ENCODE assay signal across 19 cellular contexts in the genomic region with DNA sequence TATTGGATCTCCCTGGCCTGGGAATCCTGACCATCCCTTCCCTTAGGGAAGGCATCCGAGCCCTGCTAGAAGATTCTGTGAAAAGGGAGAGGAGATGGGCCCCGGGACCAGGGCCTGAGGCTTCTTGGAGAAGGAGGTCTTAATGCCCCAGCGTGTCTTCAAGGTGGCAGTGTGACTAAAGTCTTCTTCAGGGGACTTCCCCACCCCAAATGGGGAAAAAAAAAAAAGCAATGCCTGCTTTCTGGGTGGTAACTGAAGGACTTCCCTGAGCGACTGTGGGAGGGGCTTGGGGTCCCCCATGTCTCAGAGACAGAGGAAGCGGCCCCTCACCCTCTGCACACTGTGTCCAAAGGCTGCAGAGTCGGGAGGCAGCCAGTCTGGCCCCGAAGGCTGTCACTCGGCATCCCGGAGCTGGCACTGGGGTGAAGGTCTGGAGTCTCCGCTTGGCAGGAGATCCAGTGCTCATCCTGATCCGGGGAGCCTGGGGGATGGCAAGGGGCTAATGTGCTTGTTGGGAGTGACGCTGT. TPM values are rescaled to one million over a fixed set of nuclear protein-coding genes. Genes with fewer than 3 reads are reported as not detected.
DNase-seq lines count a peak whose midpoint lies in the region; ATAC-seq, FAIRE-seq and TF ChIP-seq lines count a peak whose summit lies in the region.
"Had no signal": no experiment of that assay in that cellular context is flagged by ENCODE, and none has a peak within 500 bp of the region (broad histone marks: within the 10 kb centered on the region; RNA-seq: fewer than 3 reads in every experiment).

No MANE protein-coding gene starts in this region.

- intact Hi-C loops in breast epithelium (cut with DNase I; ENCODE audit: low total_unique reads) = no loop called here
- intact Hi-C loops in mammary epithelial cell (cut with micrococcal nuclease) = no loop called here
- intact Hi-C loops in OCI-LY7 (cut with micrococcal nuclease; ENCODE audit: unreplicated experiment) = no loop called here
- intact Hi-C loops in HepG2 (cut with micrococcal nuclease; ENCODE audit: unreplicated experiment) = no loop called here

- WGBS in mammary epithelial cell (ENCODE audit: low coverage, missing lambda C conversion rate) = 74% methylated on average over 12 of the region's 12 CpGs
- 12% methylated on average over 12 of the region's 12 CpGs for WGBS in HepG2 (ENCODE audit: low lambda C conversion rate)

- BruUV-seq in mammary epithelial cell (replicated peaks; lab: Mats Ljungman, UMichigan) (no TSS peak), OCI-LY7 (replicated peaks; lab: Mats Ljungman, UMichigan) (no TSS peak), HepG2 (replicated peaks; lab: Mats Ljungman, UMichigan) (no TSS peak)

- no peak for TF ChIP-seq EP300 in HepG2 (IDR thresholded peaks at IDR 0.05; ENCODE audit: low read depth in 2 of 2, low read length in 2 of 2)
- no peak for TF ChIP-seq EP300 in HepG2 (CRISPR knock-in tag; IDR thresholded peaks at IDR 0.05; ENCODE audit: borderline replicate concordance)

- CTCF ChIA-PET in mammary epithelial cell (lab: Charles Lee; ENCODE audit: low non-redundant PET) (no interaction called here), OCI-LY7 (lab: Charles Lee; ENCODE audit: unreplicated experiment) (interaction anchor here (1.0 kb wide), 1 partner anchor 15 kb away, joined by 14 read pairs; no protein-coding TSS in a partner anchor), HepG2 (lab: Yijun Ruan, JAX; ENCODE audit: low intra/inter-chr PET ratio, low total read pairs) (interaction anchor here (1.0 kb wide), 1 partner anchor 18 kb away, joined by 3 read pairs; no protein-coding TSS in a partner anchor)

- ATAC-seq in HepG2 = peak; percentile 49
- no peak for ATAC-seq in stimulated activated effector memory CD8-positive, alpha-beta T cell treated with anti-CD3 and anti-CD28 coated beads, Interleukin-12 subunit alpha, Interleukin-12 subunit beta, amount 100 ng/mL, for 72 hours

- dilution Hi-C loops in mammary epithelial cell (cut with HindIII; ENCODE audit: low sequenced_read_pairs) = no loop called here

- H3K4me1 ChIP-seq in breast epithelium (no peaks in the 10 kb centered on the region), mammary epithelial cell (ENCODE audit: insufficient read depth, low read length) (peaks cover 49% of the 10 kb centered on the region), OCI-LY7 (ENCODE audit: insufficient read depth, low read length, poor library complexity, severe bottlenecking) (peaks cover 21% of the 10 kb centered on the region), HepG2 (ENCODE audit: insufficient read depth, low read length) (peaks cover 24% of the 10 kb centered on the region; the same call in 1 of the 2 replicates)

- H3K79me2 ChIP-seq in mammary epithelial cell (ENCODE audit: insufficient read depth, low read length) = no peaks in the 10 kb centered on the region
- no peaks in the 10 kb centered on the region for H3K79me2 ChIP-seq in OCI-LY7 (ENCODE audit: insufficient read depth, low read depth, low read length)
- no peaks in the 10 kb centered on the region for H3K79me2 ChIP-seq in HepG2 (ENCODE audit: insufficient read depth, low read length)

- H3K9me3 Mint-ChIP-seq in stimulated activated effector memory CD8-positive, alpha-beta T cell treated with anti-CD3 and anti-CD28 coated beads, Interleukin-12 subunit alpha, Interleukin-12 subunit beta, amount 100 ng/mL, for 72 hours = no peaks in the 10 kb centered on the region
- no peaks in the 10 kb centered on the region for H3K9me3 Mint-ChIP-seq in immature natural killer cell
- H3K9me3 Mint-ChIP-seq: activated naive CD8-positive, alpha-beta T cell treated with anti-CD3 and anti-CD28 coated beads, Interleukin-2, amount 10 ng/mL, durations not matched to agents 7 days and 5 days; activated T-cell treated with anti-CD3 and anti-CD28 coated beads, Interleukin-2, amount 50 U/mL, for 24 hours had no signal

- no peak for TF ChIP-seq RAD21 in HepG2 (CRISPR knock-in tag; IDR thresholded peaks at IDR 0.05)

- peak overlapping the region; percentile 52 to 68 for H3K27ac ChIP-seq in breast epithelium
- H3K27ac ChIP-seq in mammary epithelial cell (ENCODE audit: insufficient read depth, low read depth, low read length) = no peak overlapping the region
- no peak overlapping the region for H3K27ac ChIP-seq in OCI-LY7 (ENCODE audit: low read depth, low read length, poor library complexity, severe bottlenecking)
- H3K27ac ChIP-seq in HepG2 (ENCODE audit: extremely low read length, insufficient read depth, low read length) = no peak overlapping the region
- H3K27ac ChIP-seq: left lung, skin epidermis, tibial artery had no signal

- peak overlapping the region; percentile 55 for H3K27ac Mint-ChIP-seq in stimulated activated effector memory CD8-positive, alpha-beta T cell treated with anti-CD3 and anti-CD28 coated beads, Interleukin-12 subunit alpha, Interleukin-12 subunit beta, amount 100 ng/mL, for 72 hours
- H3K27ac Mint-ChIP-seq in immature natural killer cell = no peak overlapping the region
- H3K27ac Mint-ChIP-seq: activated T-cell treated with anti-CD3 and anti-CD28 coated beads, Interleukin-2, amount 50 U/mL, for 24 hours; CD4-positive, CD25-positive, alpha-beta regulatory T cell had no signal

- no peak overlapping the region for H3K4me2 ChIP-seq in mammary epithelial cell (ENCODE audit: insufficient read depth, low read depth, low read length)
- H3K4me2 ChIP-seq in OCI-LY7 (ENCODE audit: low read length) = peak overlapping the region; percentile 43; the same call in 1 of the 2 replicates
- H3K4me2 ChIP-seq in HepG2 (ENCODE audit: low read depth, low read length) = peak overlapping the region; percentile 32; the same call in 1 of the 2 replicates

- in situ Hi-C loops in mammary epithelial cell (cut with MboI; ENCODE audit: low sequenced_read_pairs in 2 of 2) = no loop called here
- in situ Hi-C loops in HepG2 (cut with HindIII; ENCODE audit: extremely low pct_ligation_motif_present, low pct_unique_long_range_greater_than_20kb) = no loop called here

- TF ChIP-seq CTCF in breast epithelium (IDR thresholded peaks at IDR 0.05) (no peak), mammary epithelial cell (conservative IDR thresholded peaks at IDR 0.05 in 1 of 2, IDR thresholded peaks at IDR 0.05 in 1 of 2; ENCODE audit: extremely low read depth in 1 of 2, insufficient read depth in 1 of 2, low read depth in 1 of 2, low read length in 2 of 2) (no peak), OCI-LY7 (conservative IDR thresholded peaks at IDR 0.05; ENCODE audit: low read length) (no peak), HepG2 (CRISPR knock-in tag; IDR thresholded peaks at IDR 0.05) (no peak)

- H3K27me3 Mint-ChIP-seq in immature natural killer cell (ENCODE audit: low read depth in 3 of 3) = peaks cover 0 to 4% (median 3%) of the 10 kb centered on the region in 3 donors
- H3K27me3 Mint-ChIP-seq: activated T-cell treated with anti-CD3 and anti-CD28 coated beads, Interleukin-2, amount 50 U/mL, for 24 hours had no signal

- no peaks in the 10 kb centered on the region for H3K36me3 ChIP-seq in breast epithelium
- H3K36me3 ChIP-seq in mammary epithelial cell (ENCODE audit: insufficient read depth, low read length) = no peaks in the 10 kb centered on the region
- no peaks in the 10 kb centered on the region for H3K36me3 ChIP-seq in OCI-LY7 (ENCODE audit: insufficient read depth, low read length)
- H3K36me3 ChIP-seq in HepG2 (replicated peaks in 1 of 2; ENCODE audit: control insufficient read depth in 1 of 2, insufficient read depth in 2 of 2, low read length in 2 of 2) = no peaks in the 10 kb centered on the region
- H3K36me3 ChIP-seq: left lung, tibial artery had no signal

- no peak overlapping the region for H2AFZ ChIP-seq in mammary epithelial cell (ENCODE audit: low read depth, low read length)
- H2AFZ ChIP-seq in OCI-LY7 (ENCODE audit: low read length) = peak overlapping the region; percentile 96
- H2AFZ ChIP-seq in HepG2 (ENCODE audit: low read length) = no peak overlapping the region

- no peak for FAIRE-seq in HepG2 (lab: Jason Lieb, UNC)

- TF ChIP-seq POLR2A in breast epithelium (IDR thresholded peaks at IDR 0.05) (no peak), HepG2 (IDR thresholded peaks at IDR 0.05; ENCODE audit: insufficient read depth in 1 of 2, low read depth in 2 of 2, low read length in 2 of 2) (no peak)

- H3K4me3 ChIP-seq in breast epithelium (no peak overlapping the region), mammary epithelial cell (replicated peaks in 1 of 3; ENCODE audit: insufficient read depth in 1 of 3, low read depth in 2 of 3, low read length in 3 of 3) (no peak overlapping the region), OCI-LY7 (ENCODE audit: low read depth, low read length, poor library complexity, severe bottlenecking) (no peak overlapping the region), HepG2 (replicated peaks in 1 of 3; ENCODE audit: insufficient read depth in 1 of 3, low read depth in 2 of 3, low read length in 3 of 3) (no peak overlapping the region; a peak in 1 of 6 replicates)
- H3K4me3 ChIP-seq: left lung, skin epidermis, tibial artery had no signal

- POLR2A ChIA-PET in OCI-LY7 (lab: Charles Lee) = no interaction called here
- POLR2A ChIA-PET in HepG2 (lab: Yijun Ruan, JAX) = interaction anchor here (2.3 to 2.9 kb wide), 2 partner anchors 9 to 12 kb away, joined by 11 to 12 read pairs; a partner anchor contains a TSS

- H3K4me3 Mint-ChIP-seq in stimulated activated effector memory CD8-positive, alpha-beta T cell treated with anti-CD3 and anti-CD28 coated beads, Interleukin-12 subunit alpha, Interleukin-12 subunit beta, amount 100 ng/mL, for 72 hours = no peak overlapping the region
- H3K4me3 Mint-ChIP-seq in immature natural killer cell = no peak overlapping the region
- H3K4me3 Mint-ChIP-seq: activated naive CD8-positive, alpha-beta T cell treated with anti-CD3 and anti-CD28 coated beads, Interleukin-2, amount 10 ng/mL, durations not matched to agents 7 days and 5 days; activated T-cell treated with anti-CD3 and anti-CD28 coated beads, Interleukin-2, amount 50 U/mL, for 24 hours; CD4-positive, CD25-positive, alpha-beta regulatory T cell had no signal

- H3K27me3 ChIP-seq in breast epithelium = no peaks in the 10 kb centered on the region
- no peaks in the 10 kb centered on the region for H3K27me3 ChIP-seq in mammary epithelial cell (ENCODE audit: insufficient read depth, low read length)
- H3K27me3 ChIP-seq in HepG2 (ENCODE audit: control insufficient read depth in 1 of 2, insufficient read depth in 2 of 2, low read length in 2 of 2) = peaks cover 3 to 32% of the 10 kb centered on the region in 2 experiments; a peak in 3 of 5 replicates
- H3K27me3 ChIP-seq: left lung, tibial artery had no signal

- peaks cover 19% of the 10 kb centered on the region for H3K4me1 Mint-ChIP-seq in stimulated activated effector memory CD8-positive, alpha-beta T cell treated with anti-CD3 and anti-CD28 coated beads, Interleukin-12 subunit alpha, Interleukin-12 subunit beta, amount 100 ng/mL, for 72 hours
- H3K4me1 Mint-ChIP-seq in immature natural killer cell = no peaks in the 10 kb centered on the region

- no peaks in the 10 kb centered on the region for H3K9me3 ChIP-seq in breast epithelium
- H3K9me3 ChIP-seq in mammary epithelial cell (replicated peaks; ENCODE audit: insufficient read depth, low read length) = no peaks in the 10 kb centered on the region
- H3K9me3 ChIP-seq in OCI-LY7 (ENCODE audit: low read length) = no peaks in the 10 kb centered on the region
- H3K9me3 ChIP-seq in HepG2 (ENCODE audit: low read length) = no peaks in the 10 kb centered on the region
- H3K9me3 ChIP-seq: left lung, tibial artery had no signal

- H3K36me3 Mint-ChIP-seq in stimulated activated effector memory CD8-positive, alpha-beta T cell treated with anti-CD3 and anti-CD28 coated beads, Interleukin-12 subunit alpha, Interleukin-12 subunit beta, amount 100 ng/mL, for 72 hours = no peaks in the 10 kb centered on the region
- no peaks in the 10 kb centered on the region for H3K36me3 Mint-ChIP-seq in immature natural killer cell
- H3K36me3 Mint-ChIP-seq: activated naive CD8-positive, alpha-beta T cell treated with anti-CD3 and anti-CD28 coated beads, Interleukin-2, amount 10 ng/mL, durations not matched to agents 7 days and 5 days; CD4-positive, CD25-positive, alpha-beta regulatory T cell had no signal

- H3K9ac ChIP-seq in mammary epithelial cell (ENCODE audit: insufficient read depth, low read length) = no peak overlapping the region
- peak overlapping the region; percentile 7; the same call in 1 of the 2 replicates for H3K9ac ChIP-seq in HepG2 (ENCODE audit: insufficient read depth, low read depth, low read length)

- H3K9me2 ChIP-seq in OCI-LY7 (ENCODE audit: insufficient read depth, low read length) = no peaks in the 10 kb centered on the region

- no peaks in the 10 kb centered on the region for H4K20me1 ChIP-seq in mammary epithelial cell (ENCODE audit: insufficient read depth, low read length)
- no peaks in the 10 kb centered on the region for H4K20me1 ChIP-seq in OCI-LY7 (ENCODE audit: insufficient read depth, low read length)
- no peaks in the 10 kb centered on the region for H4K20me1 ChIP-seq in HepG2 (ENCODE audit: insufficient read depth, low read length)

- no peak for DNase-seq in breast epithelium (ENCODE audit: low spot score in 2 of 2)
- no peak for DNase-seq in mammary epithelial cell
- no peak for DNase-seq in OCI-LY7 (ENCODE audit: low spot score)
- no peak for DNase-seq in HepG2 (ENCODE audit: low spot score)
- DNase-seq in stimulated activated effector memory CD8-positive, alpha-beta T cell treated with anti-CD3 and anti-CD28 coated beads, Interleukin-12 subunit alpha, Interleukin-12 subunit beta, amount 100 ng/mL, for 72 hours (ENCODE audit: low spot score in 2 of 2) = no peak
- no peak for DNase-seq in immature natural killer cell
- DNase-seq in activated naive CD4-positive, alpha-beta T cell treated with anti-CD3 and anti-CD28 coated beads, Interleukin-2, amount 50 U/mL, for 16 hours = no peak
- DNase-seq in activated effector memory CD4-positive, alpha-beta T cell treated with anti-CD3 and anti-CD28 coated beads, Interleukin-2, amount 50 U/mL, for 16 hours = no peak
- DNase-seq: activated CD4-positive, alpha-beta T cell treated with anti-CD3 and anti-CD28 coated beads, Interleukin-2, amount 50 U/mL, for 4 hours; activated naive CD8-positive, alpha-beta T cell treated with anti-CD3 and anti-CD28 coated beads, Interleukin-2, amount 10 ng/mL, durations not matched to agents 7 days and 5 days; activated T-cell treated with anti-CD3 and anti-CD28 coated beads, Interleukin-2, amount 50 U/mL, for 24 hours; CD4-positive, CD25-positive, alpha-beta regulatory T cell; DMS153; NCI-H1694; stimulated activated CD8-positive, alpha-beta memory T cell treated with anti-CD3 and anti-CD28 coated beads, Interleukin-4, amount 100 ng/mL, for 48 hours; tibial artery had no signal

RNA-seq across cellular contexts. Expression of a gene that starts 7.8 kb away (rescaled TPM):
- total RNA-seq in breast epithelium (10 to 100 TPM in 1 of 3 donors, 1 to 10 TPM in 2; 3.7 to 17.9 (median 8.2) TPM), mammary epithelial cell (10 to 100 TPM; 16.5 to 31.9 TPM), OCI-LY7 (2022) (0.19 TPM in 1 of 2 replicates, not detected in the other), HepG2 (2016; rRNA removed; fragmentation: Illumina TruSeq; extraction: Trizol) (20.3 and 27.5 TPM in 2 replicates)
- polyA plus RNA-seq in mammary epithelial cell (24.0 TPM), HepG2 (2011; rRNA removed) (10.7 and 15.9 TPM in 2 replicates), immature natural killer cell (under 1 TPM in 2 of 3 donors, not detected in 1; 0.06 to 0.07 TPM)
- polyA minus RNA-seq in mammary epithelial cell = 18.0 TPM
- 0.09 and 0.13 TPM in 2 replicates for total RNA-seq in OCI-LY7 (2014; rRNA removed; shearing (Covaris generic))
- 13.0 and 16.2 TPM in 2 replicates for total RNA-seq in HepG2 (2016; cell fraction: cytosol; rRNA removed; fragmentation: Illumina TruSeq; extraction: Trizol; ENCODE audit: low read depth)
- total RNA-seq in HepG2 (2016; cell fraction: insoluble cytoplasmic fraction; rRNA removed; fragmentation: Illumina TruSeq; extraction: Trizol) = 17.4 and 28.0 TPM in 2 replicates
- total RNA-seq in HepG2 (2016; cell fraction: membrane; rRNA removed; fragmentation: Illumina TruSeq; extraction: Trizol) = 29.3 and 35.9 TPM in 2 replicates
- total RNA-seq in HepG2 (2016; cell fraction: nucleus; rRNA removed; fragmentation: Illumina TruSeq; extraction: Trizol) = 17.6 and 20.1 TPM in 2 replicates
- polyA plus RNA-seq in HepG2 (2011; cell fraction: cytosol; rRNA removed) = 10.4 and 12.8 TPM in 2 replicates
- polyA plus RNA-seq in HepG2 (2011; cell fraction: nucleus; rRNA removed) = 16.7 and 17.3 TPM in 2 replicates
- 12.1 and 22.6 TPM in 2 replicates for polyA plus RNA-seq in HepG2 (2012)
- polyA plus RNA-seq in HepG2 (2016; cell fraction: cytosol; fragmentation: Illumina TruSeq; extraction: Trizol; ENCODE audit: low read depth) = 11.5 and 14.9 TPM in 2 replicates
- 21.6 and 21.8 TPM in 2 replicates for polyA plus RNA-seq in HepG2 (2016; cell fraction: insoluble cytoplasmic fraction; fragmentation: Illumina TruSeq; extraction: Trizol; ENCODE audit: low read depth)
- polyA plus RNA-seq in HepG2 (2016; cell fraction: membrane; fragmentation: Illumina TruSeq; extraction: Trizol; ENCODE audit: low read depth) = 24.0 and 29.9 TPM in 2 replicates
- 31.6 and 33.1 TPM in 2 replicates for polyA plus RNA-seq in HepG2 (2016; cell fraction: nucleus; fragmentation: Illumina TruSeq; extraction: Trizol; ENCODE audit: insufficient read depth, low read depth)
- polyA minus RNA-seq in HepG2 (2011; rRNA and poly(A)+ RNA removed; ENCODE audit: low replicate concordance) = 0.12 and 15.6 TPM in 2 replicates
- polyA minus RNA-seq in HepG2 (2011; cell fraction: cytosol; rRNA and poly(A)+ RNA removed) = 9.2 and 10.9 TPM in 2 replicates
- 12.9 and 21.1 TPM in 2 replicates for polyA minus RNA-seq in HepG2 (2011; cell fraction: nucleus; rRNA and poly(A)+ RNA removed)
- total RNA-seq: CD4-positive, CD25-positive, alpha-beta regulatory T cell had no signal

RNA-seq across cellular contexts. Expression of a gene that starts 39.5 kb away (rescaled TPM):
- 10 to 100 TPM; 31.8 to 40.3 (median 36.0) TPM for total RNA-seq in breast epithelium
- 10 to 100 TPM; 47.8 to 57.3 TPM for total RNA-seq in mammary epithelial cell
- polyA plus RNA-seq in mammary epithelial cell = 127 TPM
- 24.7 TPM for polyA minus RNA-seq in mammary epithelial cell
- total RNA-seq in OCI-LY7 (2014; rRNA removed; shearing (Covaris generic)) = 33.5 and 42.0 TPM in 2 replicates
- total RNA-seq in OCI-LY7 (2022) = 49.8 and 53.8 TPM in 2 replicates
- 54.4 and 80.9 TPM in 2 replicates for total RNA-seq in HepG2 (2016; rRNA removed; fragmentation: Illumina TruSeq; extraction: Trizol)
- total RNA-seq in HepG2 (2016; cell fraction: cytosol; rRNA removed; fragmentation: Illumina TruSeq; extraction: Trizol; ENCODE audit: low read depth) = 10.9 and 15.6 TPM in 2 replicates
- 56.6 and 74.9 TPM in 2 replicates for total RNA-seq in HepG2 (2016; cell fraction: insoluble cytoplasmic fraction; rRNA removed; fragmentation: Illumina TruSeq; extraction: Trizol)
- total RNA-seq in HepG2 (2016; cell fraction: membrane; rRNA removed; fragmentation: Illumina TruSeq; extraction: Trizol) = 18.1 and 24.3 TPM in 2 replicates
- 26.5 and 26.8 TPM in 2 replicates for total RNA-seq in HepG2 (2016; cell fraction: nucleus; rRNA removed; fragmentation: Illumina TruSeq; extraction: Trizol)
- polyA plus RNA-seq in HepG2 (2011; rRNA removed) = 71.7 and 78.6 TPM in 2 replicates
- polyA plus RNA-seq in HepG2 (2011; cell fraction: cytosol; rRNA removed) = 69.7 and 85.2 TPM in 2 replicates
- 27.5 and 29.1 TPM in 2 replicates for polyA plus RNA-seq in HepG2 (2011; cell fraction: nucleus; rRNA removed)
- 33.6 and 54.0 TPM in 2 replicates for polyA plus RNA-seq in HepG2 (2012)
- polyA plus RNA-seq in HepG2 (2016; cell fraction: cytosol; fragmentation: Illumina TruSeq; extraction: Trizol; ENCODE audit: low read depth) = 19.8 and 22.0 TPM in 2 replicates
- 91.0 and 97.2 TPM in 2 replicates for polyA plus RNA-seq in HepG2 (2016; cell fraction: insoluble cytoplasmic fraction; fragmentation: Illumina TruSeq; extraction: Trizol; ENCODE audit: low read depth)
- 22.9 and 23.0 TPM in 2 replicates for polyA plus RNA-seq in HepG2 (2016; cell fraction: membrane; fragmentation: Illumina TruSeq; extraction: Trizol; ENCODE audit: low read depth)
- polyA plus RNA-seq in HepG2 (2016; cell fraction: nucleus; fragmentation: Illumina TruSeq; extraction: Trizol; ENCODE audit: insufficient read depth, low read depth) = 37.9 and 39.1 TPM in 2 replicates
- polyA minus RNA-seq in HepG2 (2011; rRNA and poly(A)+ RNA removed; ENCODE audit: low replicate concordance) = 63.6 and 109 TPM in 2 replicates
- 20.6 and 23.0 TPM in 2 replicates for polyA minus RNA-seq in HepG2 (2011; cell fraction: cytosol; rRNA and poly(A)+ RNA removed)
- 24.2 and 26.6 TPM in 2 replicates for polyA minus RNA-seq in HepG2 (2011; cell fraction: nucleus; rRNA and poly(A)+ RNA removed)
- 10 to 100 TPM; 32.6 to 64.5 (median 57.4) TPM for polyA plus RNA-seq in immature natural killer cell

RNA-seq across cellular contexts. Expression of a gene that starts 40.2 kb away (rescaled TPM):
- total RNA-seq in breast epithelium = 1 to 10 TPM; 2.9 to 5.6 (median 3.3) TPM
- 1 to 10 TPM in 1 of 2 donors, under 1 TPM in 1; 0.17 to 1.6 TPM for total RNA-seq in mammary epithelial cell
- polyA plus RNA-seq in mammary epithelial cell = 0.51 TPM
- not detected for polyA minus RNA-seq in mammary epithelial cell
- total RNA-seq in OCI-LY7 (2014; rRNA removed; shearing (Covaris generic)) = 6.1 and 11.3 TPM in 2 replicates
- 14.0 and 15.3 TPM in 2 replicates for total RNA-seq in OCI-LY7 (2022)
- 8.1 and 11.5 TPM in 2 replicates for total RNA-seq in HepG2 (2016; rRNA removed; fragmentation: Illumina TruSeq; extraction: Trizol)
- 2.4 and 2.7 TPM in 2 replicates for total RNA-seq in HepG2 (2016; cell fraction: cytosol; rRNA removed; fragmentation: Illumina TruSeq; extraction: Trizol; ENCODE audit: low read depth)
- total RNA-seq in HepG2 (2016; cell fraction: insoluble cytoplasmic fraction; rRNA removed; fragmentation: Illumina TruSeq; extraction: Trizol) = 5.4 and 11.9 TPM in 2 replicates
- total RNA-seq in HepG2 (2016; cell fraction: membrane; rRNA removed; fragmentation: Illumina TruSeq; extraction: Trizol) = 6.9 and 7.9 TPM in 2 replicates
- total RNA-seq in HepG2 (2016; cell fraction: nucleus; rRNA removed; fragmentation: Illumina TruSeq; extraction: Trizol) = 12.4 and 16.2 TPM in 2 replicates
- polyA plus RNA-seq in HepG2 (2011; rRNA removed) = 6.5 and 10.3 TPM in 2 replicates
- 3.2 and 3.9 TPM in 2 replicates for polyA plus RNA-seq in HepG2 (2011; cell fraction: cytosol; rRNA removed)
- 23.6 and 25.1 TPM in 2 replicates for polyA plus RNA-seq in HepG2 (2011; cell fraction: nucleus; rRNA removed)
- 4.9 and 11.7 TPM in 2 replicates for polyA plus RNA-seq in HepG2 (2012)
- 1.2 and 1.7 TPM in 2 replicates for polyA plus RNA-seq in HepG2 (2016; cell fraction: cytosol; fragmentation: Illumina TruSeq; extraction: Trizol; ENCODE audit: low read depth)
- polyA plus RNA-seq in HepG2 (2016; cell fraction: insoluble cytoplasmic fraction; fragmentation: Illumina TruSeq; extraction: Trizol; ENCODE audit: low read depth) = 3.7 and 6.7 TPM in 2 replicates
- polyA plus RNA-seq in HepG2 (2016; cell fraction: membrane; fragmentation: Illumina TruSeq; extraction: Trizol; ENCODE audit: low read depth) = 2.9 and 4.2 TPM in 2 replicates
- polyA plus RNA-seq in HepG2 (2016; cell fraction: nucleus; fragmentation: Illumina TruSeq; extraction: Trizol; ENCODE audit: insufficient read depth, low read depth) = 20.2 and 23.1 TPM in 2 replicates
- 8.7 and 18.6 TPM in 2 replicates for polyA minus RNA-seq in HepG2 (2011; rRNA and poly(A)+ RNA removed; ENCODE audit: low replicate concordance)
- polyA minus RNA-seq in HepG2 (2011; cell fraction: cytosol; rRNA and poly(A)+ RNA removed) = 2.4 and 3.3 TPM in 2 replicates
- polyA minus RNA-seq in HepG2 (2011; cell fraction: nucleus; rRNA and poly(A)+ RNA removed) = 12.1 and 17.3 TPM in 2 replicates
- 1 to 10 TPM in 1 of 3 donors, under 1 TPM in 1, not detected in 1; 0.34 to 1.3 TPM for polyA plus RNA-seq in immature natural killer cell
- total RNA-seq: A172 had no signal

Comparison
In these comparisons a context has a peak if more than half of its experiments do, and no peak if none do; other contexts are left out.
1. H3K27ac ChIP-seq: peak in breast epithelium (2 of 2); none in mammary epithelial cell (single experiment), OCI-LY7 (single experiment) and HepG2 (single experiment).